Comparison of ENCODE assay signal across 36 cellular contexts in the genomic region with DNA sequence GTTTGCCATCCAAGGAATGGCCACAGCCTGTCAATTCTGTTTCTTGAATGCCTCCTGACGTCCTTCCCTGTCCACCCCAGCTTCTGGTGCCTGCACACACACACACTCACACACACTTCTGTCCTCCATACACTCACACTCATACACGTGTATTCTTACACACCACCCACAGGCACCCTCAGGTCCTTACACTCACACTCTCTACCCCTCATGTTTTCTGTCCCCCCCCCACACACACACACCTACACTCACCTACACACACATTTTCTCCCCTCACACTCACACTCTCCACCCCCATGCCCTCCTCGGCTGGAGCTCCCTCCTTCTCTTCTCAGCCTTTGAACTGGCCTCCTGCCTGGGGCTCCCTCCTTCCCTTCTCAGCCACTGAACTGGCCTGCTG.
"Had no signal": no experiment of that assay in that cellular context is flagged by ENCODE, and none has a peak within 500 bp of the region (broad histone marks: within the 10 kb centered on the region; RNA-seq: fewer than 3 reads in every experiment).

No MANE protein-coding gene starts in this region.

- H3K9me3 ChIP-seq: ascending aorta had no signal

- H3K4me1 ChIP-seq: ascending aorta had no signal

- H3K4me3 ChIP-seq: ascending aorta, cardiac muscle cell had no signal

- H3K27me3 ChIP-seq: ascending aorta, cardiac muscle cell had no signal

- H3K36me3 Mint-ChIP-seq: activated CD8-positive, alpha-beta memory T cell treated with anti-CD3 and anti-CD28 coated beads, Interleukin-2, amount 10 ng/mL, durations not matched to agents 7 days and 5 days; activated naive CD4-positive, alpha-beta T cell treated with anti-CD3 and anti-CD28 coated beads, Interleukin-2, amount 10 ng/mL, durations not matched to agents 7 days and 5 days; activated naive CD4-positive, alpha-beta T cell treated with anti-CD3 and anti-CD28 coated beads, Interleukin-2, amount 50 U/mL, for 24 hours; activated naive CD8-positive, alpha-beta T cell; activated naive CD8-positive, alpha-beta T cell treated with anti-CD3 and anti-CD28 coated beads, Interleukin-2, amount 10 ng/mL, durations not matched to agents 7 days and 5 days; brain had no signal

- H3K4me3 Mint-ChIP-seq: activated B cell treated with CpG ODN at 0.5 μM for 24 hours; activated CD4-positive, alpha-beta memory T cell treated with anti-CD3 and anti-CD28 coated beads, Interleukin-2, amount 10 ng/mL, durations not matched to agents 7 days and 5 days; activated CD4-positive, alpha-beta T cell treated with anti-CD3 and anti-CD28 coated beads for 36 hours; activated CD4-positive, alpha-beta T cell treated with anti-CD3 and anti-CD28 coated beads, Interleukin-2, amount 10 ng/mL, durations not matched to agents 7 days and 5 days; activated CD8-positive, alpha-beta memory T cell treated with anti-CD3 and anti-CD28 coated beads, Interleukin-2, amount 10 ng/mL, durations not matched to agents 7 days and 5 days; activated CD8-positive, alpha-beta T cell treated with anti-CD3 and anti-CD28 coated beads, Interleukin-2, amount 10 ng/mL, durations not matched to agents 7 days and 5 days; activated naive CD4-positive, alpha-beta T cell treated with anti-CD3 and anti-CD28 coated beads, Interleukin-2, amount 10 ng/mL, durations not matched to agents 7 days and 5 days; activated naive CD4-positive, alpha-beta T cell treated with anti-CD3 and anti-CD28 coated beads, Interleukin-2, amount 50 U/mL, for 24 hours; activated naive CD8-positive, alpha-beta T cell; activated naive CD8-positive, alpha-beta T cell treated with anti-CD3 and anti-CD28 coated beads, Interleukin-2, amount 10 ng/mL, durations not matched to agents 7 days and 5 days; activated naive CD8-positive, alpha-beta T cell treated with anti-CD3 and anti-CD28 coated beads, Interleukin-2, amount 50 U/mL, for 24 hours; activated T-cell treated with anti-CD3 and anti-CD28 coated beads, Interleukin-2, amount 50 U/mL, for 24 hours; brain; central memory CD8-positive, alpha-beta T cell; T-helper 1 cell treated with Interleukin-12 subunit alpha and Interleukin-12 subunit beta and Interleukin-4 antibody, amounts not matched to agents 30 μg/mL and 1 μg/mL, for 36 hours; T-helper 2 cell treated with Interferon-gamma antibody and Interleukin-4, amounts not matched to agents 5 μg/mL and 100 μg/mL, for 36 hours had no signal

- H3K4me1 Mint-ChIP-seq: activated B cell treated with CpG ODN at 0.5 μM for 24 hours; activated CD4-positive, alpha-beta memory T cell treated with anti-CD3 and anti-CD28 coated beads, Interleukin-2, amount 10 ng/mL, durations not matched to agents 7 days and 5 days; activated CD4-positive, alpha-beta T cell treated with anti-CD3 and anti-CD28 coated beads for 36 hours; activated CD4-positive, alpha-beta T cell treated with anti-CD3 and anti-CD28 coated beads, Interleukin-2, amount 10 ng/mL, durations not matched to agents 7 days and 5 days; activated CD8-positive, alpha-beta memory T cell treated with anti-CD3 and anti-CD28 coated beads, Interleukin-2, amount 10 ng/mL, durations not matched to agents 7 days and 5 days; activated naive CD4-positive, alpha-beta T cell treated with anti-CD3 and anti-CD28 coated beads, Interleukin-2, amount 10 ng/mL, durations not matched to agents 7 days and 5 days; activated naive CD4-positive, alpha-beta T cell treated with anti-CD3 and anti-CD28 coated beads, Interleukin-2, amount 50 U/mL, for 24 hours; activated naive CD8-positive, alpha-beta T cell treated with anti-CD3 and anti-CD28 coated beads, Interleukin-2, amount 10 ng/mL, durations not matched to agents 7 days and 5 days; activated naive CD8-positive, alpha-beta T cell treated with anti-CD3 and anti-CD28 coated beads, Interleukin-2, amount 50 U/mL, for 24 hours; central memory CD8-positive, alpha-beta T cell had no signal

- H3K9me3 Mint-ChIP-seq: activated naive CD4-positive, alpha-beta T cell treated with anti-CD3 and anti-CD28 coated beads, Interleukin-2, amount 50 U/mL, for 24 hours; activated naive CD8-positive, alpha-beta T cell treated with anti-CD3 and anti-CD28 coated beads, Interleukin-2, amount 50 U/mL, for 24 hours; activated T-cell treated with anti-CD3 and anti-CD28 coated beads, Interleukin-2, amount 50 U/mL, for 24 hours; activated T-helper 2 cell treated with anti-CD3 and anti-CD28 coated beads, Interferon-gamma antibody, Interleukin-2, Interleukin-4, amounts not matched to agents 10 μg/mL and 5 μg/mL and 100 μg/mL, durations not matched to agents 14 hours and 24 hours and 36 hours; central memory CD8-positive, alpha-beta T cell; T-helper 2 cell treated with Interferon-gamma antibody and Interleukin-4, amounts not matched to agents 5 μg/mL and 100 μg/mL, for 36 hours had no signal

- H3K27ac ChIP-seq: ascending aorta, cardiac muscle cell, VCaP had no signal

- ATAC-seq: activated CD4-positive, alpha-beta T cell treated with anti-CD3 and anti-CD28 coated beads for 36 hours; activated CD8-positive, alpha-beta memory T cell treated with anti-CD3 and anti-CD28 coated beads, Interleukin-2, amount 10 ng/mL, durations not matched to agents 7 days and 5 days; activated CD8-positive, alpha-beta T cell treated with anti-CD3 and anti-CD28 coated beads, Interleukin-2, amount 10 ng/mL, durations not matched to agents 7 days and 5 days; activated naive CD8-positive, alpha-beta T cell treated with anti-CD3 and anti-CD28 coated beads, Interleukin-2, amount 50 U/mL, for 24 hours had no signal

- H3K27me3 Mint-ChIP-seq: activated CD4-positive, alpha-beta memory T cell treated with anti-CD3 and anti-CD28 coated beads, Interleukin-2, amount 10 ng/mL, durations not matched to agents 7 days and 5 days; activated naive CD4-positive, alpha-beta T cell treated with anti-CD3 and anti-CD28 coated beads, Interleukin-2, amount 10 ng/mL, durations not matched to agents 7 days and 5 days had no signal

- H3K36me3 ChIP-seq: ascending aorta, cardiac muscle cell had no signal

- H3K27ac Mint-ChIP-seq: activated B cell treated with CpG ODN at 0.5 μM for 24 hours; activated CD4-positive, alpha-beta memory T cell treated with anti-CD3 and anti-CD28 coated beads, Interleukin-2, amount 10 ng/mL, durations not matched to agents 7 days and 5 days; activated CD4-positive, alpha-beta T cell treated with anti-CD3 and anti-CD28 coated beads for 36 hours; activated CD4-positive, alpha-beta T cell treated with anti-CD3 and anti-CD28 coated beads, Interleukin-2, amount 10 ng/mL, durations not matched to agents 7 days and 5 days; activated CD8-positive, alpha-beta memory T cell treated with anti-CD3 and anti-CD28 coated beads, Interleukin-2, amount 10 ng/mL, durations not matched to agents 7 days and 5 days; activated CD8-positive, alpha-beta T cell treated with anti-CD3 and anti-CD28 coated beads, Interleukin-2, amount 10 ng/mL, durations not matched to agents 7 days and 5 days; activated naive CD4-positive, alpha-beta T cell treated with anti-CD3 and anti-CD28 coated beads, Interleukin-2, amount 10 ng/mL, durations not matched to agents 7 days and 5 days; activated naive CD4-positive, alpha-beta T cell treated with anti-CD3 and anti-CD28 coated beads, Interleukin-2, amount 50 U/mL, for 24 hours; activated naive CD8-positive, alpha-beta T cell; activated naive CD8-positive, alpha-beta T cell treated with anti-CD3 and anti-CD28 coated beads, Interleukin-2, amount 10 ng/mL, durations not matched to agents 7 days and 5 days; activated naive CD8-positive, alpha-beta T cell treated with anti-CD3 and anti-CD28 coated beads, Interleukin-2, amount 50 U/mL, for 24 hours; activated T-cell treated with anti-CD3 and anti-CD28 coated beads, Interleukin-2, amount 50 U/mL, for 24 hours; activated T-helper 2 cell treated with anti-CD3 and anti-CD28 coated beads, Interferon-gamma antibody, Interleukin-2, Interleukin-4, amounts not matched to agents 10 μg/mL and 5 μg/mL and 100 μg/mL, durations not matched to agents 14 hours and 24 hours and 36 hours; brain; T-helper 1 cell treated with Interleukin-12 subunit alpha and Interleukin-12 subunit beta and Interleukin-4 antibody, amounts not matched to agents 30 μg/mL and 1 μg/mL, for 36 hours; T-helper 2 cell treated with Interferon-gamma antibody and Interleukin-4, amounts not matched to agents 5 μg/mL and 100 μg/mL, for 36 hours had no signal

- DNase-seq: activated B cell treated with CpG ODN at 0.5 μM for 24 hours; activated CD4-positive, alpha-beta memory T cell treated with anti-CD3 and anti-CD28 coated beads, Interleukin-2, amount 10 ng/mL, durations not matched to agents 7 days and 5 days; activated CD4-positive, alpha-beta T cell treated with anti-CD3 and anti-CD28 coated beads for 1 hour; activated CD4-positive, alpha-beta T cell treated with anti-CD3 and anti-CD28 coated beads for 36 hours; activated CD4-positive, alpha-beta T cell treated with anti-CD3 and anti-CD28 coated beads for 48 hours; activated CD4-positive, alpha-beta T cell treated with anti-CD3 and anti-CD28 coated beads, Interleukin-2, amount 10 ng/mL, durations not matched to agents 7 days and 5 days; activated CD4-positive, alpha-beta T cell treated with anti-CD3 and anti-CD28 coated beads, Interleukin-2, amount 50 U/mL, for 48 hours; activated CD8-positive, alpha-beta memory T cell treated with anti-CD3 and anti-CD28 coated beads for 24 hours; activated CD8-positive, alpha-beta memory T cell treated with anti-CD3 and anti-CD28 coated beads, Interleukin-2, amount 10 ng/mL, durations not matched to agents 7 days and 5 days; activated CD8-positive, alpha-beta memory T cell treated with anti-CD3 and anti-CD28 coated beads, Interleukin-2, amount 50 U/mL, for 48 hours; activated CD8-positive, alpha-beta T cell treated with anti-CD3 and anti-CD28 coated beads, Interleukin-2, amount 10 ng/mL, durations not matched to agents 7 days and 5 days; activated effector memory CD4-positive, alpha-beta T cell treated with Interleukin-2 at 50 U/mL for 16 hours; activated gamma-delta T cell; activated naive CD4-positive, alpha-beta T cell treated with anti-CD3 and anti-CD28 coated beads, Interleukin-2, amount 10 ng/mL, durations not matched to agents 7 days and 5 days; activated naive CD4-positive, alpha-beta T cell treated with Interleukin-2 at 50 U/mL for 16 hours; activated naive CD8-positive, alpha-beta T cell treated with anti-CD3 and anti-CD28 coated beads, Interleukin-2, amount 10 ng/mL, durations not matched to agents 7 days and 5 days; activated naive CD8-positive, alpha-beta T cell treated with anti-CD3 and anti-CD28 coated beads, Interleukin-2, amount 50 U/mL, for 24 hours; activated T-cell treated with anti-CD3 and anti-CD28 coated beads, Interleukin-2, amount 50 U/mL, for 24 hours; activated T-cell treated with anti-CD3 and anti-CD28 coated beads, Interleukin-2, amount 50 U/mL, for 48 hours; amygdala; anterior cingulate cortex; caudate nucleus; cerebellar nuclear complex; T-helper 1 cell; T-helper 2 cell; T-helper 9 cell had no signal
